Comparison of ENCODE assay signal across 23 cellular contexts in genomic region chr20:38818113-38819065, GRCh38. TPM values are rescaled to one million over a fixed set of nuclear protein-coding genes. Genes with fewer than 3 reads are reported as not detected.
DNase-seq lines count a peak whose midpoint lies in the region; ATAC-seq, FAIRE-seq and TF ChIP-seq lines count a peak whose summit lies in the region.
"Had no signal": no experiment of that assay in that cellular context is flagged by ENCODE, and none has a peak within 500 bp of the region (broad histone marks: within the 10 kb centered on the region; RNA-seq: fewer than 3 reads in every experiment).

No MANE protein-coding gene starts in this region.

- peaks cover 54% of the 10 kb centered on the region for H3K4me1 Mint-ChIP-seq in T-helper 1 cell treated with Interleukin-12 subunit alpha and Interleukin-12 subunit beta and Interleukin-4 antibody, amounts not matched to agents 30 μg/mL and 1 μg/mL, for 36 hours (ENCODE audit: low read depth)
- peaks cover 76% of the 10 kb centered on the region for H3K4me1 Mint-ChIP-seq in activated B cell treated with CpG ODN at 0.5 μM for 24 hours
- H3K4me1 Mint-ChIP-seq: mesothelial cell of epicardium had no signal

- no peaks in the 10 kb centered on the region for H3K9me3 Mint-ChIP-seq in T-helper 1 cell treated with Interleukin-12 subunit alpha and Interleukin-12 subunit beta and Interleukin-4 antibody, amounts not matched to agents 30 μg/mL and 1 μg/mL, for 36 hours
- H3K9me3 Mint-ChIP-seq in activated B cell treated with CpG ODN at 0.5 μM for 24 hours, result peaks cover 3% of the 10 kb centered on the region

- no peak for TF ChIP-seq EP300 in H1 (IDR thresholded peaks at IDR 0.05; ENCODE audit: borderline replicate concordance in 1 of 2, low read depth in 2 of 2, low read length in 2 of 2)

- no peak overlapping the region for H3K9ac ChIP-seq in H1 (replicated peaks in 1 of 4; ENCODE audit: extremely low read depth in 1 of 4, low read depth in 3 of 4, low read length in 3 of 4)

- no peak overlapping the region for H4K5ac ChIP-seq in H1 (ENCODE audit: insufficient read length, low read depth, low read length)

- no peak for TF ChIP-seq RAD21 in H1 (IDR thresholded peaks at IDR 0.05 in 1 of 2, conservative IDR thresholded peaks at IDR 0.05 in 1 of 2; ENCODE audit: low read depth in 2 of 2, low read length in 2 of 2)

- H3K27me3 ChIP-seq in H1 (replicated peaks in 1 of 4; ENCODE audit: control insufficient read depth in 3 of 4, extremely low read depth in 1 of 4, insufficient read depth in 3 of 4, low read length in 3 of 4), result no peaks in the 10 kb centered on the region
- H3K27me3 ChIP-seq in brain microvascular endothelial cell (replicated peaks), result peaks cover 5% of the 10 kb centered on the region
- H3K27me3 ChIP-seq: adrenal gland, right atrium auricular region had no signal

- TF ChIP-seq CTCF in activated B cell treated with CpG ODN at 0.5 μM for 24 hours (IDR thresholded peaks at IDR 0.05) (no peak), H1 (IDR thresholded peaks at IDR 0.05; ENCODE audit: control extremely low read depth in 1 of 3, insufficient read depth in 1 of 3, low read depth in 1 of 3, low read length in 3 of 3) (no peak), brain microvascular endothelial cell (IDR thresholded peaks at IDR 0.05; ENCODE audit: low read depth, low read length, missing control alignments) (no peak)

- H4K91ac ChIP-seq in H1 (replicated peaks; ENCODE audit: insufficient read length, low read length), result no peak overlapping the region

- H3K4me3 Mint-ChIP-seq in T-helper 1 cell treated with Interleukin-12 subunit alpha and Interleukin-12 subunit beta and Interleukin-4 antibody, amounts not matched to agents 30 μg/mL and 1 μg/mL, for 36 hours, result no peak overlapping the region
- H3K4me3 Mint-ChIP-seq in activated B cell treated with CpG ODN at 0.5 μM for 24 hours, result no peak overlapping the region
- H3K4me3 Mint-ChIP-seq: mesothelial cell of epicardium had no signal

- peaks cover 2 to 12% (median 4%) of the 10 kb centered on the region in 4 experiments for H3K4me1 ChIP-seq in H1 (replicated peaks in 1 of 4; ENCODE audit: control insufficient read depth in 3 of 4, insufficient read depth in 4 of 4, low read length in 3 of 4)
- H3K4me1 ChIP-seq: adrenal gland, right atrium auricular region had no signal

- H3K18ac ChIP-seq in H1 (ENCODE audit: extremely low read depth, low read length), result no peak overlapping the region

- H3K27ac ChIP-seq in H1 (ENCODE audit: low read depth, low read length) (no peak overlapping the region), brain microvascular endothelial cell (no peak overlapping the region)
- H3K27ac ChIP-seq: 22Rv1, right atrium auricular region, upper lobe of right lung, VCaP had no signal

- no peak overlapping the region for H2AFZ ChIP-seq in H1 (ENCODE audit: low read length)

- POLR2A ChIA-PET in activated B cell treated with CpG ODN at 0.5 μM for 24 hours (lab: Charles Lee) (interaction anchor here (0.7 to 2.9 kb wide), 7 partner anchors 12 to 74 kb away, joined by 3 to 18 read pairs (median 5); partner anchors contain the start of gene PPP1R16B), H1 (lab: Charles Lee; ENCODE audit: partially characterized antibody) (interaction anchor here (0.6 to 1.8 kb wide), 5 partner anchors 10 to 203 kb away, joined by 3 to 5 read pairs (median 4); partner anchors contain the start of gene PPP1R16B)

- no peak overlapping the region for H4K8ac ChIP-seq in H1 (ENCODE audit: extremely low read depth, insufficient read depth, low read length)

- H2BK20ac ChIP-seq in H1 (ENCODE audit: low read length), result no peak overlapping the region

- no peak overlapping the region for H2BK15ac ChIP-seq in H1 (ENCODE audit: low read length)

- H3K23ac ChIP-seq in H1 (ENCODE audit: insufficient read length), result no peak overlapping the region

- H3K14ac ChIP-seq in H1 (ENCODE audit: insufficient read length), result no peak overlapping the region

- H3K4me2 ChIP-seq in H1 (ENCODE audit: insufficient read depth in 1 of 2, low read depth in 2 of 2, low read length in 2 of 2), result peak overlapping the region; percentile 12 to 36; a peak in 1 of 4 replicates

- H2BK120ac ChIP-seq in H1 (replicated peaks; ENCODE audit: low read depth, low read length), result no peak overlapping the region

- DNase-seq in T-helper 1 cell (no peak), ELF-1 (ENCODE audit: low read depth, low spot score) (peak; percentile 26), activated B cell treated with CpG ODN at 0.5 μM for 24 hours (no peak), H1 (ENCODE audit: low read depth in 1 of 2, low spot score in 2 of 2) (no peak), SKM-1 treated with dmso at 0.1 percent for 144 hours (lab: John Stamatoyannopoulos, UW; ENCODE audit: unreplicated experiment) (no peak), islet precursor cell (no peak), brain microvascular endothelial cell (no peak)
- DNase-seq: effector CD8-positive, alpha-beta T cell; H7; NCI-H1436 treated with DMSO at 0.1 percent for 48 hours; NCI-H2227 treated with DMSO at 0.1 percent for 48 hours; nucleus accumbens; stimulated activated CD4-positive, alpha-beta T cell treated with anti-CD3 and anti-CD28 coated beads, Interleukin-15, amount 100 ng/mL, for 24 hours; upper lobe of right lung had no signal

- CTCF ChIA-PET in activated B cell treated with CpG ODN at 0.5 μM for 24 hours (lab: Charles Lee), result interaction anchor here (1.3 kb wide), 2 partner anchors 11 to 21 kb away, joined by 3 to 4 read pairs; no protein-coding TSS in a partner anchor
- CTCF ChIA-PET in H1 (lab: Charles Lee; ENCODE audit: partially characterized antibody), result interaction anchor here (0.7 to 3.4 kb wide), 4 partner anchors 8 to 450 kb away, joined by 3 to 14 read pairs (median 4); no protein-coding TSS in a partner anchor

- no peak overlapping the region for H3K56ac ChIP-seq in H1 (replicated peaks; ENCODE audit: insufficient read length, low read depth, low read length)

- no peak for FAIRE-seq in H1 (lab: Jason Lieb, UNC)

- H3K27ac Mint-ChIP-seq in T-helper 1 cell treated with Interleukin-12 subunit alpha and Interleukin-12 subunit beta and Interleukin-4 antibody, amounts not matched to agents 30 μg/mL and 1 μg/mL, for 36 hours, result peak overlapping the region; percentile 41
- H3K27ac Mint-ChIP-seq in activated B cell treated with CpG ODN at 0.5 μM for 24 hours, result peak overlapping the region; percentile 85
- H3K27ac Mint-ChIP-seq: mesothelial cell of epicardium had no signal

- H3K27me3 Mint-ChIP-seq in T-helper 1 cell treated with Interleukin-12 subunit alpha and Interleukin-12 subunit beta and Interleukin-4 antibody, amounts not matched to agents 30 μg/mL and 1 μg/mL, for 36 hours (ENCODE audit: low read depth), result no peaks in the 10 kb centered on the region
- no peaks in the 10 kb centered on the region for H3K27me3 Mint-ChIP-seq in activated B cell treated with CpG ODN at 0.5 μM for 24 hours

- intact Hi-C loops in activated B cell treated with CpG ODN at 0.5 μM for 24 hours (cut with micrococcal nuclease), result no loop called here

- no peak for TF ChIP-seq POLR2A in H1 (IDR thresholded peaks at IDR 0.05; ENCODE audit: control extremely low read depth in 1 of 2, low read depth in 2 of 2, low read length in 2 of 2)

- H3K36me3 ChIP-seq in H1 (ENCODE audit: control insufficient read depth in 2 of 4, insufficient read depth in 4 of 4, low read length in 3 of 4) (no peaks in the 10 kb centered on the region), brain microvascular endothelial cell (replicated peaks) (no peaks in the 10 kb centered on the region)
- H3K36me3 ChIP-seq: adrenal gland, right atrium auricular region, upper lobe of right lung had no signal

- WGBS in H1 (ENCODE audit: extremely low coverage in 1 of 2, insufficient coverage in 1 of 2, insufficient read length in 1 of 2, insufficient replicate concordance in 2 of 2, low coverage in 1 of 2, low lambda C conversion rate in 2 of 2, missing lambda C conversion rate in 1 of 2), 2 experiments, result 76% methylated on average over 9 of the region's 9 CpGs; no CpG with 5 or more reads in 1 of the 2 experiments

- H2BK5ac ChIP-seq in H1 (ENCODE audit: low read depth, low read length), result peak overlapping the region; percentile 17; the same call in 1 of the 2 replicates

- no peaks in the 10 kb centered on the region for H4K20me1 ChIP-seq in H1 (replicated peaks in 1 of 2; ENCODE audit: control insufficient read depth in 1 of 2, insufficient read depth in 2 of 2, low read length in 2 of 2)

- H3K4me3 ChIP-seq in H1 (ENCODE audit: extremely low read depth in 1 of 4, insufficient read depth in 2 of 4, low read depth in 3 of 4, low read length in 4 of 4), result no peak overlapping the region
- H3K4me3 ChIP-seq in brain microvascular endothelial cell (ENCODE audit: low read depth, low read length), result no peak overlapping the region
- H3K4me3 ChIP-seq: adrenal gland, right atrium auricular region, upper lobe of right lung had no signal

- peak overlapping the region; percentile 24 for H3K4ac ChIP-seq in H1 (replicated peaks; ENCODE audit: insufficient read length, low read depth, low read length)

- peaks cover 51% of the 10 kb centered on the region for H3K36me3 Mint-ChIP-seq in T-helper 1 cell treated with Interleukin-12 subunit alpha and Interleukin-12 subunit beta and Interleukin-4 antibody, amounts not matched to agents 30 μg/mL and 1 μg/mL, for 36 hours (ENCODE audit: low read depth)
- H3K36me3 Mint-ChIP-seq in activated B cell treated with CpG ODN at 0.5 μM for 24 hours (ENCODE audit: low read depth), result peaks cover 77% of the 10 kb centered on the region
- H3K36me3 Mint-ChIP-seq: mesothelial cell of epicardium had no signal

- no peaks in the 10 kb centered on the region for H3K9me3 ChIP-seq in H1 (ENCODE audit: insufficient read depth in 2 of 2, low read depth in 1 of 2, low read length in 1 of 2)
- H3K9me3 ChIP-seq: adrenal gland, upper lobe of right lung had no signal

- in situ Hi-C loops in brain microvascular endothelial cell (cut with HindIII; ENCODE audit: low pct_ligation_motif_present, low sequenced_read_pairs), result no loop called here

- H3K79me2 ChIP-seq in H1 (ENCODE audit: control insufficient read depth in 1 of 2, insufficient read depth in 2 of 2, low read length in 2 of 2), result no peaks in the 10 kb centered on the region; a peak in 1 of 4 replicates

- no peaks in the 10 kb centered on the region for H3K23me2 ChIP-seq in H1 (ENCODE audit: low read depth, low read length)

- H3K79me1 ChIP-seq in H1 (ENCODE audit: low read depth, low read length), result no peaks in the 10 kb centered on the region; the same call in 1 of the 2 replicates

- H2AK5ac ChIP-seq in H1 (ENCODE audit: low read depth, low read length), result no peak overlapping the region

- no peak overlapping the region for H2BK12ac ChIP-seq in H1 (ENCODE audit: low read depth, low read length)

- no peak for ATAC-seq in activated B cell treated with CpG ODN at 0.5 μM for 24 hours (ENCODE audit: low read depth)
- ATAC-seq: Panc1, upper lobe of right lung had no signal

RNA-seq across cellular contexts. Expression of gene PPP1R16B, which starts 12.9 kb away (rescaled TPM):
- total RNA-seq in activated B cell treated with CpG ODN at 0.5 μM for 24 hours, result 98.3 and 99.3 TPM in 2 replicates
- total RNA-seq in H1 (2021; fragmentation: NEBNext Ultra II Directional; extraction: Animal tissue kit (Norgen Biotek cat#: 25700)), result 8.9 and 9.7 TPM in 2 replicates
- 2.6 and 3.8 TPM in 2 replicates for polyA plus RNA-seq in H1 (2011; rRNA removed)
- polyA plus RNA-seq in H1 (2011; cell fraction: cytosol; rRNA removed), result 3.9 TPM
- polyA plus RNA-seq in H1 (2011; cell fraction: nucleus; rRNA removed), result 7.3 TPM
- 3.3 to 4.7 TPM (median 4.1 TPM) in 4 replicates for polyA plus RNA-seq in H1 (2012, experiment 1 of 2)
- polyA plus RNA-seq in H1 (2012, experiment 2 of 2), result 5.1 TPM
- polyA plus RNA-seq in H1 (2013, experiment 1 of 2), result 7.4 TPM
- 7.5 TPM for polyA plus RNA-seq in H1 (2013, experiment 2 of 2)
- 7.7 and 10.3 TPM in 2 replicates for polyA minus RNA-seq in H1 (2011; rRNA and poly(A)+ RNA removed)
- 3.9 TPM for polyA minus RNA-seq in H1 (2011; cell fraction: cytosol; rRNA and poly(A)+ RNA removed)
- 3.4 TPM for polyA minus RNA-seq in H1 (2011; cell fraction: nucleus; rRNA and poly(A)+ RNA removed)
- total RNA-seq: mesothelial cell of epicardium had no signal
- polyA plus RNA-seq: BJ, fibroblast of lung had no signal
